1 cellular context compared by ENCODE assay signal in the genomic region with DNA sequence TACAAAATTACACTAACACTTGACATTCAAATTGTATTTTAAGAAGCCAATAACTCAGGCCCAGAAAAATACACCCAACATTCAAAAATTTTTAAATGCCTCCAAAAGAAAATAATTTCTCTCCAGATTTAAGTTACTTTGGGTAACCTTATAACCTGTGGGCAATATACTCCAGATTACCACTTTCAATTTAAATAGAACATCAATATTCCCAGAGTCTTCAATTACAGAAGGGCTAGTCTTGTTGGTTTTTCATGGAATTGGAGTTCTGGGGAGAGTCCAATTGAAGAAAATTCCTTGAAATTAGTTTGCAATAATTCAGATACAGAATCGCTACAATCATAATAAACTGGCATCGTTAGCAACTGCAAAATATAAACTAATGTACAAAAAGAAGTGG.
TF ChIP-seq lines count a peak whose summit lies in the region.

No MANE protein-coding gene starts in this region.

TF ChIP-seq in GM23338, 12 proteins besides CTCF, POLR2A, EP300 and RAD21 (continued from another document):
- TF ChIP-seq, protein P1, sequence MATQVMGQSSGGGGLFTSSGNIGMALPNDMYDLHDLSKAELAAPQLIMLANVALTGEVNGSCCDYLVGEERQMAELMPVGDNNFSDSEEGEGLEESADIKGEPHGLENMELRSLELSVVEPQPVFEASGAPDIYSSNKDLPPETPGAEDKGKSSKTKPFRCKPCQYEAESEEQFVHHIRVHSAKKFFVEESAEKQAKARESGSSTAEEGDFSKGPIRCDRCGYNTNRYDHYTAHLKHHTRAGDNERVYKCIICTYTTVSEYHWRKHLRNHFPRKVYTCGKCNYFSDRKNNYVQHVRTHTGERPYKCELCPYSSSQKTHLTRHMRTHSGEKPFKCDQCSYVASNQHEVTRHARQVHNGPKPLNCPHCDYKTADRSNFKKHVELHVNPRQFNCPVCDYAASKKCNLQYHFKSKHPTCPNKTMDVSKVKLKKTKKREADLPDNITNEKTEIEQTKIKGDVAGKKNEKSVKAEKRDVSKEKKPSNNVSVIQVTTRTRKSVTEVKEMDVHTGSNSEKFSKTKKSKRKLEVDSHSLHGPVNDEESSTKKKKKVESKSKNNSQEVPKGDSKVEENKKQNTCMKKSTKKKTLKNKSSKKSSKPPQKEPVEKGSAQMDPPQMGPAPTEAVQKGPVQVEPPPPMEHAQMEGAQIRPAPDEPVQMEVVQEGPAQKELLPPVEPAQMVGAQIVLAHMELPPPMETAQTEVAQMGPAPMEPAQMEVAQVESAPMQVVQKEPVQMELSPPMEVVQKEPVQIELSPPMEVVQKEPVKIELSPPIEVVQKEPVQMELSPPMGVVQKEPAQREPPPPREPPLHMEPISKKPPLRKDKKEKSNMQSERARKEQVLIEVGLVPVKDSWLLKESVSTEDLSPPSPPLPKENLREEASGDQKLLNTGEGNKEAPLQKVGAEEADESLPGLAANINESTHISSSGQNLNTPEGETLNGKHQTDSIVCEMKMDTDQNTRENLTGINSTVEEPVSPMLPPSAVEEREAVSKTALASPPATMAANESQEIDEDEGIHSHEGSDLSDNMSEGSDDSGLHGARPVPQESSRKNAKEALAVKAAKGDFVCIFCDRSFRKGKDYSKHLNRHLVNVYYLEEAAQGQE (IDR thresholded peaks at IDR 0.05; ENCODE audit: unreplicated experiment), result no peak
- no peak for TF ChIP-seq EZH2 (IDR thresholded peaks at IDR 0.05; ENCODE audit: low read depth, unreplicated experiment)
- TF ChIP-seq POLR2AphosphoS5 (IDR thresholded peaks at IDR 0.05; ENCODE audit: low read depth), result no peak
- TF ChIP-seq EZH2phosphoT487 (IDR thresholded peaks at IDR 0.05; ENCODE audit: unreplicated experiment), result no peak
